In genomic region chr5:154768207-154768606, GRCh38 we compare ENCODE assay signal across 1 cellular context.
TF ChIP-seq lines count a peak whose summit lies in the region.

No MANE protein-coding gene starts in this region.

TF ChIP-seq in GM12891, 5 proteins besides CTCF, POLR2A, EP300 and RAD21 (continued from another document):
- no peak for TF ChIP-seq PAX5 (IDR thresholded peaks at IDR 0.05; ENCODE audit: insufficient read depth, low read length, severe bottlenecking)
